In the genomic region with DNA sequence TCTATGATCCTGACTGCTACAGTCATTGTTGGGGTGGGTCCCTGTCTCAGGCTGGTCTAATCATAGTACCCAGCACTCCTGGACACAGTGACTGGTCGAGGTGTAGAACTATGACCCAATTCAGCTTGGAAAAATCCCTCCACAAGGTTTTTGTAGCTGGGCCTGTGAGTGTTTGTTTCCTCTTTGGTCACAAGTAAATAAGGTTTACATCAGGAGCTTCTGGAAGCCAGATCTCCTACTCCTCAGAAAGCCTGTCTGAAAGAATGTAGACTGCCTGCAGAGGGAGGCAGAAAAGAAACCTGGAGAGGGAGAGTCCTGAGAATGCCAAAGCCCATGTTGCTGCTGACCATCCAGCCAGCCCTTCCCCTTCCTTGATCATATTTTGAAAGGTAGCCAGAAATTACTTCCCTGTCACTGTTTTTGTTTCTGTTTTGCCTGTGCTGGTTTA, we compare ENCODE assay signal across 9 cellular contexts.
DNase-seq lines count a peak whose midpoint lies in the region; ATAC-seq and TF ChIP-seq lines count a peak whose summit lies in the region.
"Had no signal": no experiment of that assay in that cellular context is flagged by ENCODE, and none has a peak within 500 bp of the region (broad histone marks: within the 10 kb centered on the region; RNA-seq: fewer than 3 reads in every experiment).

No MANE protein-coding gene starts in this region.

- no peaks in the 10 kb centered on the region for H3K79me2 ChIP-seq in MM.1S (ENCODE audit: low read length)

- no peak overlapping the region for H3K9ac ChIP-seq in MM.1S (ENCODE audit: low read length)

- H3K27ac Mint-ChIP-seq in chondrocyte (ENCODE audit: unreplicated experiment), result peak overlapping the region; percentile 24

- H3K27ac ChIP-seq in MM.1S (ENCODE audit: low read length), result no peak overlapping the region

- H3K9me3 Mint-ChIP-seq in chondrocyte (ENCODE audit: low read depth), result no peaks in the 10 kb centered on the region

- H3K9me2 ChIP-seq in MM.1S (replicated peaks; ENCODE audit: insufficient read depth, low read length), result no peaks in the 10 kb centered on the region

- H3K4me3 Mint-ChIP-seq in chondrocyte (ENCODE audit: unreplicated experiment), result no peak overlapping the region

- DNase-seq in AG09309 (ENCODE audit: low read depth), result no peak
- DNase-seq in MM.1S, result no peak
- no peak for DNase-seq in chondrocyte (ENCODE audit: low spot score)
- peak; percentile 54 for DNase-seq in medulla oblongata (ENCODE audit: extremely low spot score)
- DNase-seq in activated T-cell treated with anti-CD3 and anti-CD28 coated beads for 4 hours, result no peak
- DNase-seq in activated CD4-positive, CD25-positive, alpha-beta regulatory T cell (lab: John Stamatoyannopoulos, UW), result no peak
- DNase-seq in midbrain (lab: John Stamatoyannopoulos, UW), result no peak
- DNase-seq: NCI-H1092 had no signal

- H3K4me1 Mint-ChIP-seq in chondrocyte (ENCODE audit: low read depth), result peaks cover 31% of the 10 kb centered on the region

- H4K20me1 ChIP-seq in MM.1S (ENCODE audit: insufficient read depth, low read length), result no peaks in the 10 kb centered on the region

- TF ChIP-seq CTCF in AG09309 (IDR thresholded peaks at IDR 0.05; ENCODE audit: control insufficient read depth, insufficient read depth, low read depth, low read length, missing control alignments), result peak; percentile 17
- no peak for TF ChIP-seq CTCF in MM.1S (IDR thresholded peaks at IDR 0.05; ENCODE audit: low read length)
- TF ChIP-seq CTCF in chondrocyte (IDR thresholded peaks at IDR 0.05), result peak; percentile 22

- H3K4me1 ChIP-seq in MM.1S (ENCODE audit: low read length), result peaks cover 12% of the 10 kb centered on the region

- peak overlapping the region; percentile 57 for H2AFZ ChIP-seq in MM.1S (ENCODE audit: low read length)

- peak overlapping the region; percentile 15; the same call in 1 of the 2 replicates for H3K4me2 ChIP-seq in MM.1S (ENCODE audit: low read depth, low read length)

- ATAC-seq in GM21367 (IDR thresholded peaks at IDR 0.05; ENCODE audit: unreplicated experiment), result no peak

- no peaks in the 10 kb centered on the region for H3K27me3 Mint-ChIP-seq in chondrocyte (ENCODE audit: low read depth)

- no peaks in the 10 kb centered on the region for H3K9me3 ChIP-seq in MM.1S (replicated peaks; ENCODE audit: insufficient read depth, low read length)

- H3K36me3 Mint-ChIP-seq in chondrocyte (ENCODE audit: low read depth), result no peaks in the 10 kb centered on the region

- H3K27me3 ChIP-seq in MM.1S (replicated peaks; ENCODE audit: insufficient read depth, low read length), result no peaks in the 10 kb centered on the region

- no peaks in the 10 kb centered on the region for H3K36me3 ChIP-seq in MM.1S (replicated peaks; ENCODE audit: insufficient read depth, low read length)

- no peaks in the 10 kb centered on the region for H3F3A ChIP-seq in MM.1S (ENCODE audit: insufficient read depth, low read length)

- H3K4me3 ChIP-seq in AG09309 (ENCODE audit: control insufficient read depth, low read depth, low read length) (no peak overlapping the region), MM.1S (ENCODE audit: low read length) (no peak overlapping the region)
